ENCODE assay signal across 1 cellular context in genomic region chr2:157182204-157182709, GRCh38.
TF ChIP-seq lines count a peak whose summit lies in the region.

No MANE protein-coding gene starts in this region.

TF ChIP-seq in SK-N-SH, 30 proteins besides CTCF, POLR2A, EP300 and RAD21:
- TF ChIP-seq RFX5 (IDR thresholded peaks at IDR 0.05; ENCODE audit: low read length) (no peak), CHD2 (IDR thresholded peaks at IDR 0.05; ENCODE audit: low read length, partially characterized antibody) (no peak), YY1 (IDR thresholded peaks at IDR 0.05; ENCODE audit: low read depth) (no peak), POLR2AphosphoS5 (IDR thresholded peaks at IDR 0.05; ENCODE audit: low read depth, low read length) (no peak), FOSL2 (IDR thresholded peaks at IDR 0.05; ENCODE audit: borderline replicate concordance, low read depth) (no peak), ELF1 (IDR thresholded peaks at IDR 0.05) (no peak), RCOR1 (IDR thresholded peaks at IDR 0.05; ENCODE audit: low read length) (no peak)
